In genomic region chr19:53007200-53008054, GRCh38 we compare ENCODE assay signal across 28 cellular contexts. TPM values are rescaled to one million over a fixed set of nuclear protein-coding genes. Genes with fewer than 3 reads are reported as not detected.
DNase-seq lines count a peak whose midpoint lies in the region; ATAC-seq, FAIRE-seq and TF ChIP-seq lines count a peak whose summit lies in the region.
"Had no signal": no experiment of that assay in that cellular context is flagged by ENCODE, and none has a peak within 500 bp of the region (broad histone marks: within the 10 kb centered on the region; RNA-seq: fewer than 3 reads in every experiment).

No MANE protein-coding gene starts in this region.

- TF ChIP-seq CTCF in HepG2 (CRISPR knock-in tag; IDR thresholded peaks at IDR 0.05) = no peak
- no peak for TF ChIP-seq CTCF in right lobe of liver (IDR thresholded peaks at IDR 0.05)
- TF ChIP-seq CTCF in SU-DHL-6 (IDR thresholded peaks at IDR 0.05; ENCODE audit: insufficient read depth, low read length, poor library complexity, severe bottlenecking) = no peak

- TF ChIP-seq EP300 in HepG2 (IDR thresholded peaks at IDR 0.05; ENCODE audit: low read depth in 2 of 2, low read length in 2 of 2) (no peak), HepG2 (CRISPR knock-in tag; IDR thresholded peaks at IDR 0.05; ENCODE audit: borderline replicate concordance) (no peak)

- no peak overlapping the region for H3K27ac ChIP-seq in HepG2 (ENCODE audit: extremely low read length, insufficient read depth, low read length)
- H3K27ac ChIP-seq in right lobe of liver = no peak overlapping the region
- no peak overlapping the region for H3K27ac ChIP-seq in SU-DHL-6 (ENCODE audit: low read depth, low read length)
- H3K27ac ChIP-seq: brain microvascular endothelial cell, hepatocyte had no signal

- no peaks in the 10 kb centered on the region for H3F3A ChIP-seq in SU-DHL-6 (ENCODE audit: insufficient read depth)

- H2AFZ ChIP-seq in HepG2 (ENCODE audit: low read length) (no peak overlapping the region), SU-DHL-6 (ENCODE audit: low read depth, low read length, severe bottlenecking) (no peak overlapping the region)
- H2AFZ ChIP-seq: hepatocyte had no signal

- peaks cover 41% of the 10 kb centered on the region for H3K9me3 Mint-ChIP-seq in activated T-cell treated with anti-CD3 and anti-CD28 coated beads, Interleukin-2, amount 50 U/mL, for 24 hours
- H3K9me3 Mint-ChIP-seq: type B pancreatic cell had no signal

- TF ChIP-seq RAD21 in HepG2 (CRISPR knock-in tag; IDR thresholded peaks at IDR 0.05) = no peak

- H3K27ac Mint-ChIP-seq in activated T-cell treated with anti-CD3 and anti-CD28 coated beads, Interleukin-2, amount 50 U/mL, for 24 hours = no peak overlapping the region
- H3K27ac Mint-ChIP-seq: activated CD4-positive, alpha-beta memory T cell treated with anti-CD3 and anti-CD28 coated beads, Interleukin-2, amount 10 ng/mL, durations not matched to agents 7 days and 5 days; type B pancreatic cell had no signal

- WGBS in HepG2 (ENCODE audit: low lambda C conversion rate) = 3% methylated on average over 8 of the region's 12 CpGs
- WGBS in right lobe of liver (ENCODE audit: insufficient coverage, low coverage, low lambda C conversion rate, missing lambda C conversion rate) = 33% methylated on average over 7 of the region's 12 CpGs

- DNase-seq in NCI-H1436 (lab: John Stamatoyannopoulos, UW) (peak; percentile 1), NCI-H1436 treated with DMSO at 0.1 percent for 48 hours (lab: John Stamatoyannopoulos, UW) (no peak), HepG2 (ENCODE audit: low spot score) (no peak), right lobe of liver (no peak), GM19239 (ENCODE audit: insufficient read length, low spot score) (no peak)
- no peak for DNase-seq in activated T-cell treated with anti-CD3 and anti-CD28 coated beads, Interleukin-2, amount 50 U/mL, for 24 hours
- DNase-seq: activated CD4-positive, alpha-beta memory T cell treated with anti-CD3 and anti-CD28 coated beads, Interleukin-2, amount 10 ng/mL, durations not matched to agents 7 days and 5 days; activated naive CD4-positive, alpha-beta T cell treated with Interleukin-2 at 50 U/mL for 16 hours; AML-193; brain microvascular endothelial cell; CD8-positive, alpha-beta memory T cell; effector CD8-positive, alpha-beta T cell; erythroblast; left colon; mesendoderm; NCI-H526 treated with DMSO at 0.1 percent for 48 hours had no signal

- peaks cover 0 to 19% of the 10 kb centered on the region in 2 experiments; a peak in 1 of 5 replicates for H3K27me3 ChIP-seq in HepG2 (ENCODE audit: control insufficient read depth in 1 of 2, insufficient read depth in 2 of 2, low read length in 2 of 2)
- H3K27me3 ChIP-seq in right lobe of liver = no peaks in the 10 kb centered on the region
- no peaks in the 10 kb centered on the region for H3K27me3 ChIP-seq in SU-DHL-6 (ENCODE audit: low read length)
- H3K27me3 ChIP-seq: brain microvascular endothelial cell, hepatocyte had no signal

- H3K36me3 ChIP-seq in HepG2 (replicated peaks in 1 of 2; ENCODE audit: control insufficient read depth in 1 of 2, insufficient read depth in 2 of 2, low read length in 2 of 2) (no peaks in the 10 kb centered on the region), right lobe of liver (no peaks in the 10 kb centered on the region), SU-DHL-6 (ENCODE audit: low read length) (no peaks in the 10 kb centered on the region)
- H3K36me3 ChIP-seq: brain microvascular endothelial cell had no signal

- H3K4me1 Mint-ChIP-seq in activated T-cell treated with anti-CD3 and anti-CD28 coated beads, Interleukin-2, amount 50 U/mL, for 24 hours (ENCODE audit: low read depth) = no peaks in the 10 kb centered on the region
- H3K4me1 Mint-ChIP-seq: activated CD4-positive, alpha-beta memory T cell treated with anti-CD3 and anti-CD28 coated beads, Interleukin-2, amount 10 ng/mL, durations not matched to agents 7 days and 5 days; CD8-positive, alpha-beta memory T cell had no signal

- CTCF ChIA-PET in HepG2 (lab: Yijun Ruan, JAX; ENCODE audit: low intra/inter-chr PET ratio, low total read pairs) = no interaction called here

- H3K36me3 Mint-ChIP-seq in activated T-cell treated with anti-CD3 and anti-CD28 coated beads, Interleukin-2, amount 50 U/mL, for 24 hours (ENCODE audit: low read depth) = peaks cover 4% of the 10 kb centered on the region
- H3K36me3 Mint-ChIP-seq: CD8-positive, alpha-beta memory T cell; type B pancreatic cell had no signal

- H3K4me1 ChIP-seq in HepG2 (ENCODE audit: insufficient read depth, low read length) (no peaks in the 10 kb centered on the region), right lobe of liver (no peaks in the 10 kb centered on the region)

- H3K79me2 ChIP-seq in HepG2 (ENCODE audit: insufficient read depth, low read length) (no peaks in the 10 kb centered on the region), SU-DHL-6 (ENCODE audit: insufficient read depth, low read length) (no peaks in the 10 kb centered on the region)
- H3K79me2 ChIP-seq: hepatocyte had no signal

- no peaks in the 10 kb centered on the region for H3K27me3 Mint-ChIP-seq in activated T-cell treated with anti-CD3 and anti-CD28 coated beads, Interleukin-2, amount 50 U/mL, for 24 hours
- H3K27me3 Mint-ChIP-seq: activated CD4-positive, alpha-beta memory T cell treated with anti-CD3 and anti-CD28 coated beads, Interleukin-2, amount 10 ng/mL, durations not matched to agents 7 days and 5 days; type B pancreatic cell had no signal

- H4K20me1 ChIP-seq in HepG2 (ENCODE audit: insufficient read depth, low read length) (no peaks in the 10 kb centered on the region), SU-DHL-6 (ENCODE audit: low read depth, low read length) (no peaks in the 10 kb centered on the region)

- H3K4me3 Mint-ChIP-seq in activated T-cell treated with anti-CD3 and anti-CD28 coated beads, Interleukin-2, amount 50 U/mL, for 24 hours = no peak overlapping the region
- H3K4me3 Mint-ChIP-seq: activated CD4-positive, alpha-beta memory T cell treated with anti-CD3 and anti-CD28 coated beads, Interleukin-2, amount 10 ng/mL, durations not matched to agents 7 days and 5 days; CD8-positive, alpha-beta memory T cell; type B pancreatic cell had no signal

- no peak overlapping the region for H3K4me2 ChIP-seq in HepG2 (ENCODE audit: low read depth, low read length)
- H3K4me2 ChIP-seq in SU-DHL-6 (ENCODE audit: low read depth, low read length, poor library complexity, severe bottlenecking) = peak overlapping the region; percentile 19
- H3K4me2 ChIP-seq: hepatocyte had no signal

- H3K9me2 ChIP-seq in SU-DHL-6 (replicated peaks; ENCODE audit: insufficient read depth, low read length) = no peaks in the 10 kb centered on the region

- ATAC-seq in HepG2 = no peak
- ATAC-seq in right lobe of liver = no peak
- ATAC-seq in HG03139 (IDR thresholded peaks at IDR 0.05; ENCODE audit: unreplicated experiment) = no peak
- ATAC-seq: left colon had no signal

- H3K9me3 ChIP-seq in HepG2 (ENCODE audit: low read length) = peaks cover 49% of the 10 kb centered on the region; the same call in 1 of the 2 replicates
- H3K9me3 ChIP-seq in right lobe of liver = no peaks in the 10 kb centered on the region
- H3K9me3 ChIP-seq in SU-DHL-6 (ENCODE audit: insufficient read depth, low read length) = no peaks in the 10 kb centered on the region

- BruUV-seq in HepG2 (replicated peaks; lab: Mats Ljungman, UMichigan) = no TSS peak

- FAIRE-seq in HepG2 (lab: Jason Lieb, UNC) (no peak), GM19239 (lab: Jason Lieb, UNC) (no peak)
- FAIRE-seq: A204.1, GM12892, H54 had no signal

- no peak overlapping the region for H3K9ac ChIP-seq in HepG2 (ENCODE audit: insufficient read depth, low read depth, low read length)
- H3K9ac ChIP-seq in SU-DHL-6 (ENCODE audit: low read length) = no peak overlapping the region

- intact Hi-C loops in HepG2 (cut with micrococcal nuclease; ENCODE audit: unreplicated experiment) = no loop called here
- intact Hi-C loops in right lobe of liver (cut with DNase I) = no loop called here

- POLR2A ChIA-PET in HepG2 (lab: Yijun Ruan, JAX) = no interaction called here

- TF ChIP-seq POLR2A in HepG2 (IDR thresholded peaks at IDR 0.05; ENCODE audit: insufficient read depth in 1 of 2, low read depth in 2 of 2, low read length in 2 of 2) (no peak), right lobe of liver (IDR thresholded peaks at IDR 0.05) (no peak)

- H3K4me3 ChIP-seq in HepG2 (replicated peaks in 1 of 3; ENCODE audit: insufficient read depth in 1 of 3, low read depth in 2 of 3, low read length in 3 of 3) = no peak overlapping the region
- no peak overlapping the region for H3K4me3 ChIP-seq in right lobe of liver
- no peak overlapping the region for H3K4me3 ChIP-seq in SU-DHL-6 (ENCODE audit: insufficient read depth, low read length, poor library complexity, severe bottlenecking)
- H3K4me3 ChIP-seq: hepatocyte had no signal

- in situ Hi-C loops in HepG2 (cut with HindIII; ENCODE audit: extremely low pct_ligation_motif_present, low pct_unique_long_range_greater_than_20kb) = no loop called here

RNA-seq across cellular contexts. Expression of gene ERVV-1, which starts 6.3 kb away (rescaled TPM):
- total RNA-seq in HepG2 (2016; rRNA removed; fragmentation: Illumina TruSeq; extraction: Trizol) (not detected in 2 replicates), right lobe of liver (not detected)
- total RNA-seq in HepG2 (2016; cell fraction: cytosol; rRNA removed; fragmentation: Illumina TruSeq; extraction: Trizol; ENCODE audit: low read depth) = not detected in 2 replicates
- not detected in 2 replicates for total RNA-seq in HepG2 (2016; cell fraction: insoluble cytoplasmic fraction; rRNA removed; fragmentation: Illumina TruSeq; extraction: Trizol)
- total RNA-seq in HepG2 (2016; cell fraction: membrane; rRNA removed; fragmentation: Illumina TruSeq; extraction: Trizol) = not detected in 2 replicates
- total RNA-seq in HepG2 (2016; cell fraction: nucleus; rRNA removed; fragmentation: Illumina TruSeq; extraction: Trizol) = not detected in 2 replicates
- polyA plus RNA-seq in HepG2 (2011; rRNA removed) = not detected in 2 replicates
- polyA plus RNA-seq in HepG2 (2011; cell fraction: cytosol; rRNA removed) = not detected in 2 replicates
- not detected in 2 replicates for polyA plus RNA-seq in HepG2 (2011; cell fraction: nucleus; rRNA removed)
- polyA plus RNA-seq in HepG2 (2012) = not detected in 2 replicates
- not detected in 2 replicates for polyA plus RNA-seq in HepG2 (2016; cell fraction: cytosol; fragmentation: Illumina TruSeq; extraction: Trizol; ENCODE audit: low read depth)
- polyA plus RNA-seq in HepG2 (2016; cell fraction: insoluble cytoplasmic fraction; fragmentation: Illumina TruSeq; extraction: Trizol; ENCODE audit: low read depth) = not detected in 2 replicates
- not detected in 2 replicates for polyA plus RNA-seq in HepG2 (2016; cell fraction: membrane; fragmentation: Illumina TruSeq; extraction: Trizol; ENCODE audit: low read depth)
- not detected in 2 replicates for polyA plus RNA-seq in HepG2 (2016; cell fraction: nucleus; fragmentation: Illumina TruSeq; extraction: Trizol; ENCODE audit: insufficient read depth, low read depth)
- polyA minus RNA-seq in HepG2 (2011; rRNA and poly(A)+ RNA removed; ENCODE audit: low replicate concordance) = not detected in 2 replicates
- polyA minus RNA-seq in HepG2 (2011; cell fraction: cytosol; rRNA and poly(A)+ RNA removed) = not detected in 2 replicates
- not detected in 2 replicates for polyA minus RNA-seq in HepG2 (2011; cell fraction: nucleus; rRNA and poly(A)+ RNA removed)
- total RNA-seq: activated CD4-positive, alpha-beta memory T cell treated with anti-CD3 and anti-CD28 coated beads, Interleukin-2, amount 10 ng/mL, durations not matched to agents 7 days and 5 days; CD8-positive, alpha-beta memory T cell; Daoy; hepatocyte; left colon; MCF 10A; myocyte; pulmonary artery endothelial cell; skeletal muscle tissue had no signal
- polyA plus RNA-seq: CD8-positive, alpha-beta memory T cell had no signal

RNA-seq across cellular contexts. Expression of gene ERVV-2, which starts 37.1 kb away (rescaled TPM):
- total RNA-seq in HepG2 (2016; rRNA removed; fragmentation: Illumina TruSeq; extraction: Trizol) = not detected in 2 replicates
- total RNA-seq in HepG2 (2016; cell fraction: cytosol; rRNA removed; fragmentation: Illumina TruSeq; extraction: Trizol; ENCODE audit: low read depth) = not detected in 2 replicates
- total RNA-seq in HepG2 (2016; cell fraction: insoluble cytoplasmic fraction; rRNA removed; fragmentation: Illumina TruSeq; extraction: Trizol) = not detected in 2 replicates
- not detected in 2 replicates for total RNA-seq in HepG2 (2016; cell fraction: membrane; rRNA removed; fragmentation: Illumina TruSeq; extraction: Trizol)
- total RNA-seq in HepG2 (2016; cell fraction: nucleus; rRNA removed; fragmentation: Illumina TruSeq; extraction: Trizol) = not detected in 2 replicates
- polyA plus RNA-seq in HepG2 (2011; rRNA removed) = 0.03 TPM in 1 of 2 replicates, not detected in the other
- polyA plus RNA-seq in HepG2 (2011; cell fraction: cytosol; rRNA removed) = 0.04 TPM in 1 of 2 replicates, not detected in the other
- not detected in 2 replicates for polyA plus RNA-seq in HepG2 (2011; cell fraction: nucleus; rRNA removed)
- polyA plus RNA-seq in HepG2 (2012) = not detected in 2 replicates
- polyA plus RNA-seq in HepG2 (2016; cell fraction: cytosol; fragmentation: Illumina TruSeq; extraction: Trizol; ENCODE audit: low read depth) = not detected in 2 replicates
- not detected in 2 replicates for polyA plus RNA-seq in HepG2 (2016; cell fraction: insoluble cytoplasmic fraction; fragmentation: Illumina TruSeq; extraction: Trizol; ENCODE audit: low read depth)
- polyA plus RNA-seq in HepG2 (2016; cell fraction: membrane; fragmentation: Illumina TruSeq; extraction: Trizol; ENCODE audit: low read depth) = not detected in 2 replicates
- polyA plus RNA-seq in HepG2 (2016; cell fraction: nucleus; fragmentation: Illumina TruSeq; extraction: Trizol; ENCODE audit: insufficient read depth, low read depth) = not detected in 2 replicates
- polyA minus RNA-seq in HepG2 (2011; rRNA and poly(A)+ RNA removed; ENCODE audit: low replicate concordance) = 0.09 TPM in 1 of 2 replicates, not detected in the other
- not detected in 2 replicates for polyA minus RNA-seq in HepG2 (2011; cell fraction: cytosol; rRNA and poly(A)+ RNA removed)
- not detected in 2 replicates for polyA minus RNA-seq in HepG2 (2011; cell fraction: nucleus; rRNA and poly(A)+ RNA removed)
- total RNA-seq in right lobe of liver = not detected
- total RNA-seq: activated CD4-positive, alpha-beta memory T cell treated with anti-CD3 and anti-CD28 coated beads, Interleukin-2, amount 10 ng/mL, durations not matched to agents 7 days and 5 days; CD8-positive, alpha-beta memory T cell; Daoy; left colon; MCF 10A; myocyte; pulmonary artery endothelial cell; skeletal muscle tissue had no signal
- polyA plus RNA-seq: CD8-positive, alpha-beta memory T cell had no signal

RNA-seq across cellular contexts. Expression of gene ZNF816, which starts 44.7 kb away (rescaled TPM):
- total RNA-seq in HepG2 (2016; rRNA removed; fragmentation: Illumina TruSeq; extraction: Trizol) (14.1 and 23.1 TPM in 2 replicates), right lobe of liver (1 to 10 TPM in 5 of 6 experiments, under 1 TPM in 1; 0.68 to 3.5 (median 1.9) TPM)
- 2.5 and 3.3 TPM in 2 replicates for total RNA-seq in HepG2 (2016; cell fraction: cytosol; rRNA removed; fragmentation: Illumina TruSeq; extraction: Trizol; ENCODE audit: low read depth)
- total RNA-seq in HepG2 (2016; cell fraction: insoluble cytoplasmic fraction; rRNA removed; fragmentation: Illumina TruSeq; extraction: Trizol) = 15.1 and 26.6 TPM in 2 replicates
- 6.9 and 9.8 TPM in 2 replicates for total RNA-seq in HepG2 (2016; cell fraction: membrane; rRNA removed; fragmentation: Illumina TruSeq; extraction: Trizol)
- total RNA-seq in HepG2 (2016; cell fraction: nucleus; rRNA removed; fragmentation: Illumina TruSeq; extraction: Trizol) = 9.8 and 11.9 TPM in 2 replicates
- polyA plus RNA-seq in HepG2 (2011; rRNA removed) = 5.2 and 6.5 TPM in 2 replicates
- 3.0 and 5.7 TPM in 2 replicates for polyA plus RNA-seq in HepG2 (2011; cell fraction: cytosol; rRNA removed)
- 4.4 and 6.1 TPM in 2 replicates for polyA plus RNA-seq in HepG2 (2011; cell fraction: nucleus; rRNA removed)
- polyA plus RNA-seq in HepG2 (2012) = 6.0 and 8.5 TPM in 2 replicates
- polyA plus RNA-seq in HepG2 (2016; cell fraction: cytosol; fragmentation: Illumina TruSeq; extraction: Trizol; ENCODE audit: low read depth) = 0.46 TPM in 2 replicates
- 10.2 and 10.9 TPM in 2 replicates for polyA plus RNA-seq in HepG2 (2016; cell fraction: insoluble cytoplasmic fraction; fragmentation: Illumina TruSeq; extraction: Trizol; ENCODE audit: low read depth)
- polyA plus RNA-seq in HepG2 (2016; cell fraction: membrane; fragmentation: Illumina TruSeq; extraction: Trizol; ENCODE audit: low read depth) = 1.1 and 1.4 TPM in 2 replicates
- polyA plus RNA-seq in HepG2 (2016; cell fraction: nucleus; fragmentation: Illumina TruSeq; extraction: Trizol; ENCODE audit: insufficient read depth, low read depth) = 8.3 and 9.0 TPM in 2 replicates
- 2.0 and 3.8 TPM in 2 replicates for polyA minus RNA-seq in HepG2 (2011; rRNA and poly(A)+ RNA removed; ENCODE audit: low replicate concordance)
- 7.4 and 11.6 TPM in 2 replicates for polyA minus RNA-seq in HepG2 (2011; cell fraction: cytosol; rRNA and poly(A)+ RNA removed)
- 11.7 and 18.5 TPM in 2 replicates for polyA minus RNA-seq in HepG2 (2011; cell fraction: nucleus; rRNA and poly(A)+ RNA removed)
